In genomic region chr3:168485897-168486296, GRCh38 we compare ENCODE assay signal across 25 cellular contexts.
"Had no signal": no experiment of that assay in that cellular context is flagged by ENCODE, and none has a peak within 500 bp of the region (broad histone marks: within the 10 kb centered on the region; RNA-seq: fewer than 3 reads in every experiment).

No MANE protein-coding gene starts in this region.

- H3K4me3 ChIP-seq: left ventricle myocardium inferior, lung, mucosa of descending colon, ovary, right atrium auricular region, skin epidermis, stomach, testis, thyroid gland, transverse colon, upper lobe of left lung, vagina had no signal

- ATAC-seq: mucosa of descending colon; naive thymus-derived CD4-positive, alpha-beta T cell; natural killer cell treated with Interleukin-12 subunit alpha and Interleukin-12 subunit beta and Interleukin-15 and Interleukin-18, amount 100 ng/mL, for 72 hours; sciatic nerve; stimulated activated naive B cell treated with anti-CD40 and anti-IgM and Interleukin-4, amounts not matched to agents 10 μg/mL and 1 μg/mL and 100 μg/mL, for 72 hours; stimulated activated naive CD8-positive, alpha-beta T cell treated with anti-CD3 and anti-CD28 coated beads, Interleukin-15, Interleukin-2, amounts not matched to agents 100 U/mL and 50 U/mL, for 24 hours had no signal

- H3K27me3 Mint-ChIP-seq: naive thymus-derived CD4-positive, alpha-beta T cell; natural killer cell treated with Interleukin-12 subunit alpha and Interleukin-12 subunit beta and Interleukin-15 and Interleukin-18, amount 100 ng/mL, for 72 hours; progenitor cell of endocrine pancreas; stimulated activated naive B cell treated with anti-CD40 and anti-IgM and Interleukin-4, amounts not matched to agents 10 μg/mL and 1 μg/mL and 100 μg/mL, for 72 hours had no signal

- H3K9me3 ChIP-seq: left ventricle myocardium inferior, mucosa of descending colon, ovary, right atrium auricular region, stomach, testis, thyroid gland, transverse colon, upper lobe of left lung, vagina had no signal

- H3K27ac ChIP-seq: left ventricle myocardium inferior, ovary, right atrium auricular region, skin epidermis, stomach, testis, thyroid gland, transverse colon, upper lobe of left lung, vagina had no signal

- H3K27me3 ChIP-seq: ovary, right atrium auricular region, stomach, testis, thyroid gland, transverse colon, upper lobe of left lung, vagina had no signal

- H3K9me3 Mint-ChIP-seq: stimulated activated naive B cell treated with anti-CD40 and anti-IgM and Interleukin-4, amounts not matched to agents 10 μg/mL and 1 μg/mL and 100 μg/mL, for 72 hours had no signal

- H3K4me1 ChIP-seq: left ventricle myocardium inferior, right atrium auricular region, stomach, testis, thyroid gland, transverse colon, upper lobe of left lung, vagina had no signal

- H3K36me3 Mint-ChIP-seq: naive thymus-derived CD4-positive, alpha-beta T cell; natural killer cell treated with Interleukin-12 subunit alpha and Interleukin-12 subunit beta and Interleukin-15 and Interleukin-18, amount 100 ng/mL, for 72 hours; stimulated activated naive B cell treated with anti-CD40 and anti-IgM and Interleukin-4, amounts not matched to agents 10 μg/mL and 1 μg/mL and 100 μg/mL, for 72 hours had no signal

- H3K27ac Mint-ChIP-seq: naive thymus-derived CD4-positive, alpha-beta T cell; natural killer cell treated with Interleukin-12 subunit alpha and Interleukin-12 subunit beta and Interleukin-15 and Interleukin-18, amount 100 ng/mL, for 72 hours; progenitor cell of endocrine pancreas; stimulated activated naive B cell treated with anti-CD40 and anti-IgM and Interleukin-4, amounts not matched to agents 10 μg/mL and 1 μg/mL and 100 μg/mL, for 72 hours had no signal

- H3K36me3 ChIP-seq: left ventricle myocardium inferior, ovary, right atrium auricular region, stomach, thyroid gland, transverse colon, upper lobe of left lung, vagina had no signal

- H3K4me3 Mint-ChIP-seq: naive thymus-derived CD4-positive, alpha-beta T cell; natural killer cell treated with Interleukin-12 subunit alpha and Interleukin-12 subunit beta and Interleukin-15 and Interleukin-18, amount 100 ng/mL, for 72 hours; stimulated activated naive B cell treated with anti-CD40 and anti-IgM and Interleukin-4, amounts not matched to agents 10 μg/mL and 1 μg/mL and 100 μg/mL, for 72 hours had no signal

- DNase-seq: islet precursor cell; left ventricle myocardium inferior; mesendoderm; midbrain; mucosa of descending colon; naive thymus-derived CD4-positive, alpha-beta T cell; ovary; stimulated activated CD4-positive, alpha-beta T cell treated with anti-CD3 and anti-CD28 coated beads, Interleukin-12 subunit alpha, Interleukin-12 subunit beta, amount 100 ng/mL, for 4 hours; stimulated activated CD4-positive, alpha-beta T cell treated with anti-CD3 and anti-CD28 coated beads, Interleukin-15, amount 100 ng/mL, for 24 hours; stimulated activated CD4-positive, alpha-beta T cell treated with anti-CD3 and anti-CD28 coated beads, Interleukin-2, amount 100 ng/mL, for 24 hours; stimulated activated CD4-positive, alpha-beta T cell treated with anti-CD3 and anti-CD28 coated beads, Interleukin-4, amount 100 ng/mL, for 1 hour; stimulated activated naive B cell treated with anti-CD40 and anti-IgM and Interleukin-4, amounts not matched to agents 10 μg/mL and 1 μg/mL and 100 μg/mL, for 72 hours; stimulated activated naive CD8-positive, alpha-beta T cell treated with anti-CD3 and anti-CD28 coated beads, Interleukin-15, Interleukin-2, amounts not matched to agents 100 U/mL and 50 U/mL, for 24 hours; stomach; testis; thyroid gland; transverse colon; upper lobe of left lung had no signal

- H3K4me1 Mint-ChIP-seq: naive thymus-derived CD4-positive, alpha-beta T cell; stimulated activated naive B cell treated with anti-CD40 and anti-IgM and Interleukin-4, amounts not matched to agents 10 μg/mL and 1 μg/mL and 100 μg/mL, for 72 hours had no signal
